24 cellular contexts compared by ENCODE assay signal in the genomic region with DNA sequence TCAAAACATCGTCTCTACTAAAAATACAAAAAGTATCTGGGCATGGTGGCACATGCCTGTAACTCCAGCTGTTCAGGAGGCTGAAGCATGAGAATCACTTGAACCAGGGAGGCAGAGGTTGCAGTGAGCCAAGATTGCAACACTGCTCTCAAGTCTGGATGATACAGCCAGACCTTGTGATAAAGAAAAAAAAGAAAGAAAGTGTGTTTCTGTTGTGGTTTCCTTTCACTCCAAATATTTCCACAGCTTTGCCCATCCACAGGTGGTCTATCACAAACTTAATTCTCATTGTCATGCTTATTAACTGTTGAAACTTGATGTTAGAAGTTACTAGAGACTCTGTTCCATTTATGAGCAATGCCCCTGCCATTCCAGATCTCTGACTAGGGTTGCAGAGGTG.
A peak's percentile ranks its signal among the peaks of the same experiment; 100 is the strongest.
DNase-seq lines count a peak whose midpoint lies in the region; ATAC-seq and TF ChIP-seq lines count a peak whose summit lies in the region.
"Had no signal": no experiment of that assay in that cellular context is flagged by ENCODE, and none has a peak within 500 bp of the region (broad histone marks: within the 10 kb centered on the region; RNA-seq: fewer than 3 reads in every experiment).

No MANE protein-coding gene starts in this region.

- no peaks in the 10 kb centered on the region for H3K27me3 ChIP-seq in suprapubic skin
- H3K27me3 ChIP-seq: BLaER1, esophagus muscularis mucosa had no signal

- H3K27ac Mint-ChIP-seq in T-cell: no peak overlapping the region
- H3K27ac Mint-ChIP-seq: activated B cell treated with CpG ODN at 0.5 μM for 24 hours; activated naive CD8-positive, alpha-beta T cell; activated T-helper 2 cell treated with anti-CD3 and anti-CD28 coated beads, Interferon-gamma antibody, Interleukin-2, Interleukin-4, amounts not matched to agents 10 μg/mL and 5 μg/mL and 100 μg/mL, durations not matched to agents 14 hours and 24 hours and 36 hours; effector memory CD8-positive, alpha-beta T cell; progenitor cell of endocrine pancreas; type B pancreatic cell had no signal

- no peaks in the 10 kb centered on the region for H3K36me3 ChIP-seq in suprapubic skin
- H3K36me3 ChIP-seq: BLaER1, esophagus muscularis mucosa had no signal

- TF ChIP-seq CTCF in AG10803 (conservative IDR thresholded peaks at IDR 0.05; ENCODE audit: low read length): no peak
- TF ChIP-seq CTCF in choroid plexus epithelial cell (conservative IDR thresholded peaks at IDR 0.05; ENCODE audit: low read depth, low read length): no peak
- no peak for TF ChIP-seq CTCF in suprapubic skin (IDR thresholded peaks at IDR 0.05)

- peak; percentile 12 for DNase-seq in AG10803 (ENCODE audit: low read depth)
- DNase-seq in OCI-M1 (lab: John Stamatoyannopoulos, UW): peak; percentile 79
- peak; percentile 77 for DNase-seq in choroid plexus epithelial cell (ENCODE audit: low read depth)
- peak; percentile 65 for DNase-seq in iris pigment epithelial cell (ENCODE audit: low read depth)
- DNase-seq in NCI-H1105 treated with DMSO at 0.1 percent for 48 hours (lab: John Stamatoyannopoulos, UW): no peak
- DNase-seq in suprapubic skin (ENCODE audit: low spot score in 2 of 2): no peak
- no peak for DNase-seq in T-cell
- DNase-seq: activated B cell treated with CpG ODN at 0.5 μM for 24 hours; activated CD4-positive, alpha-beta T cell treated with anti-CD3 and anti-CD28 coated beads, Interleukin-2, amount 50 U/mL, for 4 hours; Caco-2; effector memory CD8-positive, alpha-beta T cell; H7; kidney glomerular epithelial cell; NCI-H1105; NCI-H2081 treated with DMSO at 0.1 percent for 48 hours; Right ventricle myocardium superior had no signal

- no peak for TF ChIP-seq EP300 in suprapubic skin (IDR thresholded peaks at IDR 0.05)

- H3K4me3 ChIP-seq in AG10803 (ENCODE audit: low read length) (no peak overlapping the region), choroid plexus epithelial cell (ENCODE audit: low read depth, low read length) (no peak overlapping the region), suprapubic skin (no peak overlapping the region)
- H3K4me3 ChIP-seq: BLaER1, esophagus muscularis mucosa, lung had no signal

- H3K27ac ChIP-seq in suprapubic skin: no peak overlapping the region
- H3K27ac ChIP-seq: BLaER1, esophagus muscularis mucosa had no signal

- TF ChIP-seq POLR2A in suprapubic skin (IDR thresholded peaks at IDR 0.05): no peak

- POLR2A ChIA-PET in T-cell (lab: Charles Lee): no interaction called here

- H3K36me3 Mint-ChIP-seq in T-cell: no peaks in the 10 kb centered on the region
- H3K36me3 Mint-ChIP-seq: activated naive CD8-positive, alpha-beta T cell; type B pancreatic cell had no signal

- 41% methylated on average over 1 of the region's 1 CpG for WGBS in suprapubic skin

- H3K4me1 ChIP-seq in suprapubic skin: peaks cover 4% of the 10 kb centered on the region
- H3K4me1 ChIP-seq: BLaER1, Caco-2 had no signal

- no peak overlapping the region for H3K4me3 Mint-ChIP-seq in T-cell
- H3K4me3 Mint-ChIP-seq: activated B cell treated with CpG ODN at 0.5 μM for 24 hours; activated naive CD8-positive, alpha-beta T cell; effector memory CD8-positive, alpha-beta T cell; type B pancreatic cell had no signal

- no peaks in the 10 kb centered on the region for H3K27me3 Mint-ChIP-seq in T-cell
- H3K27me3 Mint-ChIP-seq: activated B cell treated with CpG ODN at 0.5 μM for 24 hours; activated naive CD8-positive, alpha-beta T cell; effector memory CD8-positive, alpha-beta T cell; progenitor cell of endocrine pancreas; type B pancreatic cell had no signal

- CTCF ChIA-PET in T-cell (lab: Charles Lee): no interaction called here

- peaks cover 0 to 17% (median 2%) of the 10 kb centered on the region in 3 donors for H3K9me3 Mint-ChIP-seq in T-cell
- H3K9me3 Mint-ChIP-seq: activated B cell treated with CpG ODN at 0.5 μM for 24 hours; activated T-helper 2 cell treated with anti-CD3 and anti-CD28 coated beads, Interferon-gamma antibody, Interleukin-2, Interleukin-4, amounts not matched to agents 10 μg/mL and 5 μg/mL and 100 μg/mL, durations not matched to agents 14 hours and 24 hours and 36 hours; type B pancreatic cell had no signal

- H3K4me1 Mint-ChIP-seq in T-cell: no peaks in the 10 kb centered on the region
- H3K4me1 Mint-ChIP-seq: activated B cell treated with CpG ODN at 0.5 μM for 24 hours had no signal

- H3K9me3 ChIP-seq in suprapubic skin: no peaks in the 10 kb centered on the region
- H3K9me3 ChIP-seq: BLaER1, Caco-2, esophagus muscularis mucosa had no signal

- ATAC-seq in T-cell (replicated peaks in 1 of 4) (no peak), HG03039 (IDR thresholded peaks at IDR 0.05; ENCODE audit: unreplicated experiment) (no peak)
- ATAC-seq: effector memory CD8-positive, alpha-beta T cell had no signal

Comparison
In these comparisons a context has a peak if more than half of its experiments do, and no peak if none do; other contexts are left out.
1. DNase-seq: peak in AG10803 (single experiment), OCI-M1 (single experiment), choroid plexus epithelial cell (single experiment) and iris pigment epithelial cell (single experiment); none in NCI-H1105 treated with DMSO at 0.1 percent for 48 hours (single experiment), suprapubic skin (0 of 2) and T-cell (0 of 34).